1 cellular context compared by ENCODE assay signal in the genomic region with DNA sequence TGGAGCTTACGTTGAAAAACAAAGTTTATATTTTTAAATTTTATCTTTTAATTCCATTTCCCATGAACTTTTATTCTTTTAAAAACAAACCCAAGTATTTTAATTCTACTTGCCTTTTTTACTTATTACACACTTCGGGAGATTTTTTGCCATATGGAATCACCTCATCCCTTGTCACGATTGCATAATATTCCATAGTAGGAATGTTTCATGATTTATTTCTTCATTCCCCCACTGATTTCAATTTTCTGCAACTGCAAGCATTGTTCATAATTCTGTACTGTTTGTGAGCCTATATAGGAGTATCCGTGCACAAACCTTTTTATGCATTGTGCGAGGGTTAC.
TF ChIP-seq lines count a peak whose summit lies in the region.

No MANE protein-coding gene starts in this region.

TF ChIP-seq in H1, 55 proteins besides CTCF, POLR2A, EP300 and RAD21:
- no peak for TF ChIP-seq RXRA (IDR thresholded peaks at IDR 0.05; ENCODE audit: insufficient read depth, low read depth, low read length)
